In genomic region chr2:217283505-217283904, GRCh38 we compare ENCODE assay signal across 24 cellular contexts.
"Had no signal": no experiment of that assay in that cellular context is flagged by ENCODE, and none has a peak within 500 bp of the region (broad histone marks: within the 10 kb centered on the region; RNA-seq: fewer than 3 reads in every experiment).

No MANE protein-coding gene starts in this region.

- H3K27ac ChIP-seq: coronary artery, esophagus squamous epithelium, foreskin keratinocyte, left lung, neutrophil, ovary, prostate gland, skin epidermis, upper lobe of right lung had no signal

- H3K36me3 ChIP-seq: adrenal gland, esophagus squamous epithelium, left lung, neutrophil, ovary, prostate gland, upper lobe of right lung had no signal

- H3K27me3 ChIP-seq: adrenal gland, foreskin keratinocyte, left lung, neutrophil, ovary, upper lobe of right lung had no signal

- ATAC-seq: activated CD4-positive, alpha-beta T cell treated with anti-CD3 and anti-CD28 coated beads for 36 hours; activated T-helper 17 cell treated with anti-CD3 and anti-CD28 coated beads, Interleukin-2, amount 50 U/mL, for 72 hours; foreskin keratinocyte; left lung; natural killer cell treated with Interleukin-12 subunit alpha and Interleukin-12 subunit beta and Interleukin-15 and Interleukin-18, amount 100 ng/mL, for 72 hours; upper lobe of right lung had no signal

- H3K9me3 ChIP-seq: adrenal gland, esophagus squamous epithelium, neutrophil, ovary, prostate gland, upper lobe of right lung had no signal

- DNase-seq: activated B cell treated with CpG ODN at 0.5 μM for 24 hours; activated CD4-positive, alpha-beta T cell treated with anti-CD3 and anti-CD28 coated beads for 36 hours; activated CD4-positive, alpha-beta T cell treated with anti-CD3 and anti-CD28 coated beads, Interleukin-2, amount 50 U/mL, for 4 hours; activated CD8-positive, alpha-beta memory T cell treated with anti-CD3 and anti-CD28 coated beads for 24 hours; activated CD8-positive, alpha-beta memory T cell treated with anti-CD3 and anti-CD28 coated beads, Interleukin-2, amount 50 U/mL, for 4 hours; activated naive CD4-positive, alpha-beta T cell; activated T-cell treated with anti-CD3 and anti-CD28 coated beads, Interleukin-2, amount 50 U/mL, for 24 hours; cerebellar nuclear complex; esophagus squamous epithelium; foreskin keratinocyte; immature natural killer cell; left lung; ovary; stimulated activated CD4-positive, alpha-beta T cell treated with anti-CD3 and anti-CD28 coated beads, Interleukin-2, amount 100 ng/mL, for 48 hours; stimulated activated naive CD4-positive, alpha-beta T cell; T1000; upper lobe of right lung had no signal

- H3K4me3 ChIP-seq: adrenal gland, coronary artery, esophagus squamous epithelium, left lung, ovary, prostate gland, skin epidermis, upper lobe of right lung had no signal

- H3K4me1 ChIP-seq: left lung, upper lobe of right lung had no signal
